ENCODE assay signal across 11 cellular contexts in the genomic region with DNA sequence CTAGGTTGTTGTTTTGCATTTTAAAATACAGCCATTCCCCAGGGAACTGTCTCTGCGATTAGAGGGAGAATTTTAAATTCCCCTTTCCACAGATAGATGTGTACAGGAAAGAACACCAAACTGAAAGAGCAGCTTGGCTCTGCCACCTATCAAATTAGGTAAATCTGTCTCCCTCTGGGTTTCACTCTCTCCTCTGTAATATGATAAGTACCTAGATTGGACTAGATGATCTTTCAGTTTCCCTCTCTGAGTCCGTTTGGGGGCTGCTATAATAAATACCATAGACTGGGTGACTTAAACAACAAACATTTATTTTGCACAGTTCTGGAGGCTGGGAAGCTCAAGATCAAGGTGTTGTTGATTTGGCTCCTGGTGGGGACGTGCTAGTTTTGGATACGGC.
A peak's percentile ranks its signal among the peaks of the same experiment; 100 is the strongest.
DNase-seq lines count a peak whose midpoint lies in the region; ATAC-seq lines count a peak whose summit lies in the region.
"Had no signal": no experiment of that assay in that cellular context is flagged by ENCODE, and none has a peak within 500 bp of the region (broad histone marks: within the 10 kb centered on the region; RNA-seq: fewer than 3 reads in every experiment).

No MANE protein-coding gene starts in this region.

- H3K4me3 Mint-ChIP-seq in immature natural killer cell = no peak overlapping the region
- no peak overlapping the region for H3K4me3 Mint-ChIP-seq in activated naive CD4-positive, alpha-beta T cell treated with anti-CD3 and anti-CD28 coated beads for 36 hours

- CTCF ChIA-PET in activated naive CD4-positive, alpha-beta T cell treated with anti-CD3 and anti-CD28 coated beads for 36 hours (lab: Charles Lee) = interaction anchor here (1.0 kb wide), 1 partner anchor 92 kb away, joined by 4 read pairs; no protein-coding TSS in a partner anchor

- H3K9me3 Mint-ChIP-seq in immature natural killer cell = peaks cover 0 to 2% (median 0%) of the 10 kb centered on the region in 6 donors
- peaks cover 3% of the 10 kb centered on the region for H3K9me3 Mint-ChIP-seq in activated naive CD4-positive, alpha-beta T cell treated with anti-CD3 and anti-CD28 coated beads for 36 hours

- no peaks in the 10 kb centered on the region for H3K36me3 Mint-ChIP-seq in immature natural killer cell
- peaks cover 1% of the 10 kb centered on the region for H3K36me3 Mint-ChIP-seq in activated naive CD4-positive, alpha-beta T cell treated with anti-CD3 and anti-CD28 coated beads for 36 hours (ENCODE audit: low read depth)

- H3K4me1 Mint-ChIP-seq in immature natural killer cell = no peaks in the 10 kb centered on the region
- no peaks in the 10 kb centered on the region for H3K4me1 Mint-ChIP-seq in activated naive CD4-positive, alpha-beta T cell treated with anti-CD3 and anti-CD28 coated beads for 36 hours (ENCODE audit: low read depth)

- peak overlapping the region; percentile 23 for H3K27ac ChIP-seq in layer of hippocampus (ENCODE audit: low read depth, low read length)

- ATAC-seq in GM18909 (IDR thresholded peaks at IDR 0.05; ENCODE audit: poor library complexity, unreplicated experiment) (peak; percentile 50), GM21737 (IDR thresholded peaks at IDR 0.05; ENCODE audit: unreplicated experiment) (peak; percentile 44), HG03378 (IDR thresholded peaks at IDR 0.05; ENCODE audit: unreplicated experiment) (peak; percentile 53)
- ATAC-seq: HCT116 had no signal

- peaks cover 0 to 7% (median 1%) of the 10 kb centered on the region in 3 donors for H3K27me3 Mint-ChIP-seq in immature natural killer cell (ENCODE audit: low read depth in 3 of 3)
- H3K27me3 Mint-ChIP-seq in activated naive CD4-positive, alpha-beta T cell treated with anti-CD3 and anti-CD28 coated beads for 36 hours (ENCODE audit: low read depth) = peaks cover 15% of the 10 kb centered on the region

- DNase-seq in immature natural killer cell = no peak
- DNase-seq in activated naive CD4-positive, alpha-beta T cell treated with anti-CD3 and anti-CD28 coated beads for 36 hours = no peak
- DNase-seq in kidney glomerular epithelial cell (lab: John Stamatoyannopoulos, UW) = no peak
- no peak for DNase-seq in activated CD4-positive, alpha-beta T cell treated with anti-CD3 and anti-CD28 coated beads, Interleukin-2, amount 50 U/mL, for 48 hours
- DNase-seq: DMS79 treated with DMSO at 0.1 percent for 48 hours, retina had no signal

- no peaks in the 10 kb centered on the region for H3K27me3 ChIP-seq in layer of hippocampus (ENCODE audit: control insufficient read depth, insufficient read depth, low read length)

- intact Hi-C loops in activated naive CD4-positive, alpha-beta T cell treated with anti-CD3 and anti-CD28 coated beads for 36 hours (cut with micrococcal nuclease) = no loop called here

- no peak overlapping the region for H3K27ac Mint-ChIP-seq in immature natural killer cell
- no peak overlapping the region for H3K27ac Mint-ChIP-seq in activated naive CD4-positive, alpha-beta T cell treated with anti-CD3 and anti-CD28 coated beads for 36 hours
